ENCODE assay signal across 8 cellular contexts in genomic region chr11:73335204-73335923, GRCh38. TPM values are rescaled to one million over a fixed set of nuclear protein-coding genes. Genes with fewer than 3 reads are reported as not detected.
DNase-seq lines count a peak whose midpoint lies in the region; ATAC-seq and TF ChIP-seq lines count a peak whose summit lies in the region.

No MANE protein-coding gene starts in this region.

- H3K4me3 ChIP-seq in NT2/D1 (ENCODE audit: insufficient read length, low read depth) (no peak overlapping the region), muscle layer of colon (ENCODE audit: low read depth in 1 of 2, low read length in 2 of 2) (peak overlapping the region; percentile 14 to 22)

- H3K27me3 ChIP-seq in NT2/D1 (ENCODE audit: insufficient read depth, insufficient read length) (no peaks in the 10 kb centered on the region), muscle layer of colon (ENCODE audit: control insufficient read depth in 1 of 2, insufficient read depth in 2 of 2, low read length in 2 of 2) (no peaks in the 10 kb centered on the region)

- CTCF ChIA-PET in activated CD8-positive, alpha-beta memory T cell treated with anti-CD3 and anti-CD28 coated beads, Interleukin-2, amount 10 ng/mL, durations not matched to agents 7 days and 5 days (lab: Charles Lee): interaction anchor here (0.7 to 6.5 kb wide), 28 partner anchors 9 to 857 kb away, joined by 3 to 190 read pairs (median 4); partner anchors contain the start of genes ARHGEF17 and RELT

- DNase-seq in CD1c-positive myeloid dendritic cell (ENCODE audit: extremely low spot score): peak; percentile 88
- peak; percentile 86 for DNase-seq in HT1080 (ENCODE audit: low read depth)
- peak; percentile 66 for DNase-seq in NT2/D1 (ENCODE audit: low read depth, low spot score)
- peak; percentile 81 for DNase-seq in activated CD8-positive, alpha-beta memory T cell treated with anti-CD3 and anti-CD28 coated beads, Interleukin-2, amount 10 ng/mL, durations not matched to agents 7 days and 5 days
- peak; percentile 98 for DNase-seq in endothelial cell (ENCODE audit: low spot score)
- DNase-seq in stimulated activated CD8-positive, alpha-beta memory T cell treated with anti-CD3 and anti-CD28 coated beads, Interleukin-4, amount 100 ng/mL, for 4 hours (ENCODE audit: low read depth in 2 of 2, low spot score in 1 of 2): peak; percentile 47 to 78

- no peaks in the 10 kb centered on the region for H3K9me3 Mint-ChIP-seq in activated CD8-positive, alpha-beta memory T cell treated with anti-CD3 and anti-CD28 coated beads, Interleukin-2, amount 10 ng/mL, durations not matched to agents 7 days and 5 days (ENCODE audit: low read depth)
- no peaks in the 10 kb centered on the region for H3K9me3 Mint-ChIP-seq in endothelial cell (ENCODE audit: unreplicated experiment)

- no peaks in the 10 kb centered on the region for H3K9me3 ChIP-seq in NT2/D1 (ENCODE audit: insufficient read depth, low read length)
- H3K9me3 ChIP-seq in muscle layer of colon (ENCODE audit: low read length): no peaks in the 10 kb centered on the region

- H3K4me1 Mint-ChIP-seq in activated CD8-positive, alpha-beta memory T cell treated with anti-CD3 and anti-CD28 coated beads, Interleukin-2, amount 10 ng/mL, durations not matched to agents 7 days and 5 days: peaks cover 2% of the 10 kb centered on the region
- H3K4me1 Mint-ChIP-seq in endothelial cell (ENCODE audit: unreplicated experiment): peaks cover 46% of the 10 kb centered on the region

- no peaks in the 10 kb centered on the region for H3K27me3 Mint-ChIP-seq in activated CD8-positive, alpha-beta memory T cell treated with anti-CD3 and anti-CD28 coated beads, Interleukin-2, amount 10 ng/mL, durations not matched to agents 7 days and 5 days
- H3K27me3 Mint-ChIP-seq in endothelial cell (ENCODE audit: unreplicated experiment): peaks cover 11% of the 10 kb centered on the region

- H3K4me3 Mint-ChIP-seq in activated CD8-positive, alpha-beta memory T cell treated with anti-CD3 and anti-CD28 coated beads, Interleukin-2, amount 10 ng/mL, durations not matched to agents 7 days and 5 days: no peak overlapping the region
- no peak overlapping the region for H3K4me3 Mint-ChIP-seq in endothelial cell (ENCODE audit: unreplicated experiment)

- peak; percentile 89 for TF ChIP-seq CTCF in endothelial cell (IDR thresholded peaks at IDR 0.05; ENCODE audit: unreplicated experiment)

- H3K4me1 ChIP-seq in NT2/D1 (ENCODE audit: insufficient read depth, insufficient read length) (peaks cover 42% of the 10 kb centered on the region), muscle layer of colon (ENCODE audit: insufficient read depth, low read length) (peaks cover 83% of the 10 kb centered on the region)

- no peak overlapping the region for H3K27ac Mint-ChIP-seq in activated CD8-positive, alpha-beta memory T cell treated with anti-CD3 and anti-CD28 coated beads, Interleukin-2, amount 10 ng/mL, durations not matched to agents 7 days and 5 days
- H3K27ac Mint-ChIP-seq in endothelial cell (ENCODE audit: unreplicated experiment): peak overlapping the region; percentile 42

- H3K9ac ChIP-seq in NT2/D1 (ENCODE audit: insufficient read length, low read depth): no peak overlapping the region
- no peak overlapping the region for H3K9ac ChIP-seq in muscle layer of colon (ENCODE audit: low read length)

- H3K36me3 ChIP-seq in NT2/D1 (ENCODE audit: insufficient read depth, insufficient read length, low read length) (peaks cover 20% of the 10 kb centered on the region), muscle layer of colon (ENCODE audit: insufficient read depth, low read length) (peaks cover 7% of the 10 kb centered on the region)

- H3K36me3 Mint-ChIP-seq in activated CD8-positive, alpha-beta memory T cell treated with anti-CD3 and anti-CD28 coated beads, Interleukin-2, amount 10 ng/mL, durations not matched to agents 7 days and 5 days: no peaks in the 10 kb centered on the region
- peaks cover 10% of the 10 kb centered on the region for H3K36me3 Mint-ChIP-seq in endothelial cell (ENCODE audit: low read depth, unreplicated experiment)

- H3K27ac ChIP-seq in muscle layer of colon (ENCODE audit: low read depth, low read length): peak overlapping the region; percentile 85

- peak; percentile 72 for ATAC-seq in activated CD8-positive, alpha-beta memory T cell treated with anti-CD3 and anti-CD28 coated beads, Interleukin-2, amount 10 ng/mL, durations not matched to agents 7 days and 5 days
- no peak for ATAC-seq in HG02884 (IDR thresholded peaks at IDR 0.05; ENCODE audit: unreplicated experiment)

RNA-seq across cellular contexts. Expression of gene ARHGEF17, which starts 27.3 kb away (rescaled TPM):
- total RNA-seq in HT1080 (2014; rRNA removed; shearing (Covaris generic)): 8.2 and 8.8 TPM in 2 replicates
- 7.9 and 9.0 TPM in 2 replicates for polyA plus RNA-seq in HT1080 (2015; cell fraction: cytosol; rRNA removed)
- polyA plus RNA-seq in HT1080 (2015; cell fraction: nucleus; rRNA removed): 79.3 and 89.1 TPM in 2 replicates
- total RNA-seq in activated CD8-positive, alpha-beta memory T cell treated with anti-CD3 and anti-CD28 coated beads, Interleukin-2, amount 10 ng/mL, durations not matched to agents 7 days and 5 days: not detected
- 93.3 TPM for total RNA-seq in endothelial cell (ENCODE audit: unreplicated experiment)

RNA-seq across cellular contexts. Expression of gene RELT, which starts 40.8 kb away (rescaled TPM):
- total RNA-seq in HT1080 (2014; rRNA removed; shearing (Covaris generic)): 13.4 and 15.1 TPM in 2 replicates
- 8.2 and 8.7 TPM in 2 replicates for polyA plus RNA-seq in HT1080 (2015; cell fraction: cytosol; rRNA removed)
- 21.4 and 23.2 TPM in 2 replicates for polyA plus RNA-seq in HT1080 (2015; cell fraction: nucleus; rRNA removed)
- total RNA-seq in activated CD8-positive, alpha-beta memory T cell treated with anti-CD3 and anti-CD28 coated beads, Interleukin-2, amount 10 ng/mL, durations not matched to agents 7 days and 5 days: 10 to 100 TPM; 31.2 to 39.6 TPM
- total RNA-seq in endothelial cell (ENCODE audit: unreplicated experiment): 15.2 TPM
